Comparison of ENCODE assay signal across 1 cellular context in the genomic region with DNA sequence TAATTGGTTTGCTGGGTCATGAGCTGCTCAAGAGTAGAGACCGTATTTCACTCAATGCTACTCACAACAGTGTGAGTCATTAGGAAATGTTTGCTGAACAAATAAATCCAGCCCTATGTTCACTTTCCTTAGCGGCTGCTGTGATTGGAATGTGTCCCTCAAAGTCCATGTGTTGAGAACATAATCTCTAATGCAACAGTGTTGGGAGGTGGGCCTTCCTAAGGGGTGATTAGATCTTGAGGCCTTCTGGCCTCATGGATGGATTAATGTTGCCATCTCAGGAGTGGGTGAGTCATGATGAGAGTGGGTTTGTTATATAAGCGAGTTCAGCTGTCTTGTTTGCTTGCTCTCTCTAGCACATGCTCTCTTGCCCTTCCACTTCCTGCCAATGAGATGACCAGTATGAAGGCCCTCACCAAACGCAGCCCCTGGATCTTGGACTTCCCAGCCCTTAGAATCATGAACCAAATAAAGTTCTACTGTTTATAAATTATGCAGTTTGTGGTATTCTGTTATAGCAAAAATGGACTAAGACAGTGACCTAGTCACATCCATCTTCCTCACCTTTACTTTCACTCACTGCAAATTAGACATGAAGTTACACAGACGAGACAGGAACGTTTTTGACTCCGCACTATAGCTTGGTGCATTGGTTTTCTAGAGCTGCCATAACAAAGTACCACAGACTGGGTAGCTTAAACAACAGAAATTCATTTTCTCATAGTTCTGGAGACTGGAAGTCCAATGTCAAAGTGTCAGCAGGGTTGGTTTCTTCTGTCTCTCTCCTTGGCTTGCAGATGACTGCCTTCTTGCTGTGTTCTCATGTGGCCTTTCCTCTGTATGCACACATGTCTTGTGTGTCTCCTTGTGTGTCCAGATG.
TF ChIP-seq lines count a peak whose summit lies in the region.

No MANE protein-coding gene starts in this region.

TF ChIP-seq in HepG2, 621 proteins besides CTCF, POLR2A, EP300 and RAD21 (continued from another document and continues in another):
- TF ChIP-seq, protein P1, sequence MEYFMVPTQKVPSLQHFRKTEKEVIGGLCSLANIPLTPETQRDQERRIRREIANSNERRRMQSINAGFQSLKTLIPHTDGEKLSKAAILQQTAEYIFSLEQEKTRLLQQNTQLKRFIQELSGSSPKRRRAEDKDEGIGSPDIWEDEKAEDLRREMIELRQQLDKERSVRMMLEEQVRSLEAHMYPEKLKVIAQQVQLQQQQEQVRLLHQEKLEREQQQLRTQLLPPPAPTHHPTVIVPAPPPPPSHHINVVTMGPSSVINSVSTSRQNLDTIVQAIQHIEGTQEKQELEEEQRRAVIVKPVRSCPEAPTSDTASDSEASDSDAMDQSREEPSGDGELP (IDR thresholded peaks at IDR 0.05; ENCODE audit: borderline replicate concordance, low read depth): peak; percentile 86
- TF ChIP-seq NFIB (CRISPR knock-in tag; IDR thresholded peaks at IDR 0.05; ENCODE audit: borderline replicate concordance) (no peak), HNRNPUL1 (IDR thresholded peaks at IDR 0.05; ENCODE audit: low read depth, low read length) (no peak), ZNF75D (CRISPR knock-in tag; IDR thresholded peaks at IDR 0.05; ENCODE audit: borderline replicate concordance) (no peak), ZNF589 (CRISPR knock-in tag; conservative IDR thresholded peaks at IDR 0.05) (peak; percentile 61; the same call in 1 of the 2 replicates), TAF15 (IDR thresholded peaks at IDR 0.05; ENCODE audit: low read depth, low read length, poor library complexity, severe bottlenecking) (no peak), NFYB (CRISPR knock-in tag; IDR thresholded peaks at IDR 0.05) (0 out of 2 replicates have a peak, but pooled peaks have one; percentile 12), POLR2AphosphoS2 (IDR thresholded peaks at IDR 0.05; ENCODE audit: low read depth, low read length) (no peak), STAG1 (CRISPR knock-in tag; IDR thresholded peaks at IDR 0.05) (peak; percentile 26), ZNF33A (CRISPR knock-in tag; IDR thresholded peaks at IDR 0.05; ENCODE audit: borderline replicate concordance) (no peak), DNMT1 (CRISPR knock-in tag; IDR thresholded peaks at IDR 0.05) (no peak), GABPB1 (CRISPR knock-in tag; IDR thresholded peaks at IDR 0.05) (peak; percentile 78), HOXD1 (CRISPR knock-in tag; IDR thresholded peaks at IDR 0.05) (peak; percentile 71; the same call in 1 of the 2 replicates), GATAD2A (CRISPR knock-in tag; IDR thresholded peaks at IDR 0.05) (peak; percentile 98), SMAD9 (CRISPR knock-in tag; IDR thresholded peaks at IDR 0.05) (no peak), ZNF619 (CRISPR knock-in tag; IDR thresholded peaks at IDR 0.05) (peak; percentile 57; the same call in 1 of the 2 replicates), SMC3 (IDR thresholded peaks at IDR 0.05; ENCODE audit: low read length) (no peak; the same call in 1 of the 2 replicates), SALL1 (CRISPR knock-in tag; IDR thresholded peaks at IDR 0.05) (peak; percentile 98), TP53 (CRISPR knock-in tag; conservative IDR thresholded peaks at IDR 0.05) (0 out of 2 replicates have a peak, but pooled peaks have one; percentile 44), CC2D1A (CRISPR knock-in tag; IDR thresholded peaks at IDR 0.05) (no peak), NAIF1 (CRISPR knock-in tag; IDR thresholded peaks at IDR 0.05; ENCODE audit: borderline replicate concordance) (no peak), CCAR2 (optimal IDR thresholded peaks at IDR 0.05; ENCODE audit: low read depth, low read length) (no peak), KDM5B (CRISPR knock-in tag; IDR thresholded peaks at IDR 0.05; ENCODE audit: borderline replicate concordance) (no peak), ZNF773 (CRISPR knock-in tag; IDR thresholded peaks at IDR 0.05; ENCODE audit: borderline replicate concordance) (no peak), SRSF4 (IDR thresholded peaks at IDR 0.05; ENCODE audit: low read depth, low read length, poor library complexity, severe bottlenecking) (no peak), STAT5B (CRISPR knock-in tag; IDR thresholded peaks at IDR 0.05) (0 out of 2 replicates have a peak, but pooled peaks have one; percentile 12), ZKSCAN5 (CRISPR knock-in tag; IDR thresholded peaks at IDR 0.05) (no peak), ZBTB7B (CRISPR knock-in tag; IDR thresholded peaks at IDR 0.05) (peak; percentile 94), SP2 (CRISPR knock-in tag; IDR thresholded peaks at IDR 0.05) (no peak), ZFX (CRISPR knock-in tag; IDR thresholded peaks at IDR 0.05; ENCODE audit: low read depth) (peak; percentile 84), SAP130 (CRISPR knock-in tag; IDR thresholded peaks at IDR 0.05; ENCODE audit: low read depth) (peak; percentile 96), SP5 (CRISPR knock-in tag; IDR thresholded peaks at IDR 0.05; ENCODE audit: borderline replicate concordance, low read depth) (peak; percentile 95), THYN1 (CRISPR knock-in tag; IDR thresholded peaks at IDR 0.05; ENCODE audit: borderline replicate concordance, low read depth) (no peak), HMG20A (CRISPR knock-in tag; IDR thresholded peaks at IDR 0.05; ENCODE audit: borderline replicate concordance) (peak; percentile 100), ZFP36 (IDR thresholded peaks at IDR 0.05; ENCODE audit: borderline replicate concordance, low read depth, low read length, partially characterized antibody) (no peak), ZNF343 (CRISPR knock-in tag; IDR thresholded peaks at IDR 0.05) (no peak), ZNF557 (CRISPR knock-in tag; IDR thresholded peaks at IDR 0.05) (no peak; the same call in none of the 2 replicates), JUND (CRISPR knock-in tag; IDR thresholded peaks at IDR 0.05) (peak; percentile 97), NFKB2 (CRISPR knock-in tag; IDR thresholded peaks at IDR 0.05; ENCODE audit: borderline replicate concordance) (no peak)
- TF ChIP-seq, protein P2, sequence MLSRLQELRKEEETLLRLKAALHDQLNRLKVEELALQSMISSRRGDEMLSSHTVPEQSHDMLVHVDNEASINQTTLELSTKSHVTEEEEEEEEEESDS (CRISPR knock-in tag; IDR thresholded peaks at IDR 0.05; ENCODE audit: borderline replicate concordance): no peak
- TF ChIP-seq, protein P3, sequence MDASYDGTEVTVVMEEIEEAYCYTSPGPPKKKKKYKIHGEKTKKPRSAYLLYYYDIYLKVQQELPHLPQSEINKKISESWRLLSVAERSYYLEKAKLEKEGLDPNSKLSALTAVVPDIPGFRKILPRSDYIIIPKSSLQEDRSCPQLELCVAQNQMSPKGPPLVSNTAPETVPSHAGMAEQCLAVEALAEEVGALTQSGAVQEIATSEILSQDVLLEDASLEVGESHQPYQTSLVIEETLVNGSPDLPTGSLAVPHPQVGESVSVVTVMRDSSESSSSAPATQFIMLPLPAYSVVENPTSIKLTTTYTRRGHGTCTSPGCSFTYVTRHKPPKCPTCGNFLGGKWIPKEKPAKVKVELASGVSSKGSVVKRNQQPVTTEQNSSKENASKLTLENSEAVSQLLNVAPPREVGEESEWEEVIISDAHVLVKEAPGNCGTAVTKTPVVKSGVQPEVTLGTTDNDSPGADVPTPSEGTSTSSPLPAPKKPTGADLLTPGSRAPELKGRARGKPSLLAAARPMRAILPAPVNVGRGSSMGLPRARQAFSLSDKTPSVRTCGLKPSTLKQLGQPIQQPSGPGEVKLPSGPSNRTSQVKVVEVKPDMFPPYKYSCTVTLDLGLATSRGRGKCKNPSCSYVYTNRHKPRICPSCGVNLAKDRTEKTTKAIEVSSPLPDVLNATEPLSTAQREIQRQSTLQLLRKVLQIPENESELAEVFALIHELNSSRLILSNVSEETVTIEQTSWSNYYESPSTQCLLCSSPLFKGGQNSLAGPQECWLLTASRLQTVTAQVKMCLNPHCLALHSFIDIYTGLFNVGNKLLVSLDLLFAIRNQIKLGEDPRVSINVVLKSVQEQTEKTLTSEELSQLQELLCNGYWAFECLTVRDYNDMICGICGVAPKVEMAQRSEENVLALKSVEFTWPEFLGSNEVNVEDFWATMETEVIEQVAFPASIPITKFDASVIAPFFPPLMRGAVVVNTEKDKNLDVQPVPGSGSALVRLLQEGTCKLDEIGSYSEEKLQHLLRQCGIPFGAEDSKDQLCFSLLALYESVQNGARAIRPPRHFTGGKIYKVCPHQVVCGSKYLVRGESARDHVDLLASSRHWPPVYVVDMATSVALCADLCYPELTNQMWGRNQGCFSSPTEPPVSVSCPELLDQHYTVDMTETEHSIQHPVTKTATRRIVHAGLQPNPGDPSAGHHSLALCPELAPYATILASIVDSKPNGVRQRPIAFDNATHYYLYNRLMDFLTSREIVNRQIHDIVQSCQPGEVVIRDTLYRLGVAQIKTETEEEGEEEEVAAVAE (CRISPR knock-in tag; IDR thresholded peaks at IDR 0.05; ENCODE audit: borderline replicate concordance): peak; percentile 90; the same call in 1 of the 2 replicates
- TF ChIP-seq, protein P4, sequence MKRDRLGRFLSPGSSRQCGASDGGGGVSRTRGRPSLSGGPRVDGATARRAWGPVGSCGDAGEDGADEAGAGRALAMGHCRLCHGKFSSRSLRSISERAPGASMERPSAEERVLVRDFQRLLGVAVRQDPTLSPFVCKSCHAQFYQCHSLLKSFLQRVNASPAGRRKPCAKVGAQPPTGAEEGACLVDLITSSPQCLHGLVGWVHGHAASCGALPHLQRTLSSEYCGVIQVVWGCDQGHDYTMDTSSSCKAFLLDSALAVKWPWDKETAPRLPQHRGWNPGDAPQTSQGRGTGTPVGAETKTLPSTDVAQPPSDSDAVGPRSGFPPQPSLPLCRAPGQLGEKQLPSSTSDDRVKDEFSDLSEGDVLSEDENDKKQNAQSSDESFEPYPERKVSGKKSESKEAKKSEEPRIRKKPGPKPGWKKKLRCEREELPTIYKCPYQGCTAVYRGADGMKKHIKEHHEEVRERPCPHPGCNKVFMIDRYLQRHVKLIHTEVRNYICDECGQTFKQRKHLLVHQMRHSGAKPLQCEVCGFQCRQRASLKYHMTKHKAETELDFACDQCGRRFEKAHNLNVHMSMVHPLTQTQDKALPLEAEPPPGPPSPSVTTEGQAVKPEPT (CRISPR knock-in tag; IDR thresholded peaks at IDR 0.05; ENCODE audit: low read depth): peak; percentile 63
- TF ChIP-seq, protein P5, sequence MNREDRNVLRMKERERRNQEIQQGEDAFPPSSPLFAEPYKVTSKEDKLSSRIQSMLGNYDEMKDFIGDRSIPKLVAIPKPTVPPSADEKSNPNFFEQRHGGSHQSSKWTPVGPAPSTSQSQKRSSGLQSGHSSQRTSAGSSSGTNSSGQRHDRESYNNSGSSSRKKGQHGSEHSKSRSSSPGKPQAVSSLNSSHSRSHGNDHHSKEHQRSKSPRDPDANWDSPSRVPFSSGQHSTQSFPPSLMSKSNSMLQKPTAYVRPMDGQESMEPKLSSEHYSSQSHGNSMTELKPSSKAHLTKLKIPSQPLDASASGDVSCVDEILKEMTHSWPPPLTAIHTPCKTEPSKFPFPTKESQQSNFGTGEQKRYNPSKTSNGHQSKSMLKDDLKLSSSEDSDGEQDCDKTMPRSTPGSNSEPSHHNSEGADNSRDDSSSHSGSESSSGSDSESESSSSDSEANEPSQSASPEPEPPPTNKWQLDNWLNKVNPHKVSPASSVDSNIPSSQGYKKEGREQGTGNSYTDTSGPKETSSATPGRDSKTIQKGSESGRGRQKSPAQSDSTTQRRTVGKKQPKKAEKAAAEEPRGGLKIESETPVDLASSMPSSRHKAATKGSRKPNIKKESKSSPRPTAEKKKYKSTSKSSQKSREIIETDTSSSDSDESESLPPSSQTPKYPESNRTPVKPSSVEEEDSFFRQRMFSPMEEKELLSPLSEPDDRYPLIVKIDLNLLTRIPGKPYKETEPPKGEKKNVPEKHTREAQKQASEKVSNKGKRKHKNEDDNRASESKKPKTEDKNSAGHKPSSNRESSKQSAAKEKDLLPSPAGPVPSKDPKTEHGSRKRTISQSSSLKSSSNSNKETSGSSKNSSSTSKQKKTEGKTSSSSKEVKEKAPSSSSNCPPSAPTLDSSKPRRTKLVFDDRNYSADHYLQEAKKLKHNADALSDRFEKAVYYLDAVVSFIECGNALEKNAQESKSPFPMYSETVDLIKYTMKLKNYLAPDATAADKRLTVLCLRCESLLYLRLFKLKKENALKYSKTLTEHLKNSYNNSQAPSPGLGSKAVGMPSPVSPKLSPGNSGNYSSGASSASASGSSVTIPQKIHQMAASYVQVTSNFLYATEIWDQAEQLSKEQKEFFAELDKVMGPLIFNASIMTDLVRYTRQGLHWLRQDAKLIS (CRISPR knock-in tag; IDR thresholded peaks at IDR 0.05): peak; percentile 19; the same call in 1 of the 2 replicates
- TF ChIP-seq, protein P6, sequence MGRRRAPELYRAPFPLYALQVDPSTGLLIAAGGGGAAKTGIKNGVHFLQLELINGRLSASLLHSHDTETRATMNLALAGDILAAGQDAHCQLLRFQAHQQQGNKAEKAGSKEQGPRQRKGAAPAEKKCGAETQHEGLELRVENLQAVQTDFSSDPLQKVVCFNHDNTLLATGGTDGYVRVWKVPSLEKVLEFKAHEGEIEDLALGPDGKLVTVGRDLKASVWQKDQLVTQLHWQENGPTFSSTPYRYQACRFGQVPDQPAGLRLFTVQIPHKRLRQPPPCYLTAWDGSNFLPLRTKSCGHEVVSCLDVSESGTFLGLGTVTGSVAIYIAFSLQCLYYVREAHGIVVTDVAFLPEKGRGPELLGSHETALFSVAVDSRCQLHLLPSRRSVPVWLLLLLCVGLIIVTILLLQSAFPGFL (CRISPR knock-in tag; IDR thresholded peaks at IDR 0.05): no peak
- TF ChIP-seq, protein P7, sequence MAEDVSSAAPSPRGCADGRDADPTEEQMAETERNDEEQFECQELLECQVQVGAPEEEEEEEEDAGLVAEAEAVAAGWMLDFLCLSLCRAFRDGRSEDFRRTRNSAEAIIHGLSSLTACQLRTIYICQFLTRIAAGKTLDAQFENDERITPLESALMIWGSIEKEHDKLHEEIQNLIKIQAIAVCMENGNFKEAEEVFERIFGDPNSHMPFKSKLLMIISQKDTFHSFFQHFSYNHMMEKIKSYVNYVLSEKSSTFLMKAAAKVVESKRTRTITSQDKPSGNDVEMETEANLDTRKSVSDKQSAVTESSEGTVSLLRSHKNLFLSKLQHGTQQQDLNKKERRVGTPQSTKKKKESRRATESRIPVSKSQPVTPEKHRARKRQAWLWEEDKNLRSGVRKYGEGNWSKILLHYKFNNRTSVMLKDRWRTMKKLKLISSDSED (CRISPR knock-in tag; IDR thresholded peaks at IDR 0.05): no peak
- TF ChIP-seq, protein P8, sequence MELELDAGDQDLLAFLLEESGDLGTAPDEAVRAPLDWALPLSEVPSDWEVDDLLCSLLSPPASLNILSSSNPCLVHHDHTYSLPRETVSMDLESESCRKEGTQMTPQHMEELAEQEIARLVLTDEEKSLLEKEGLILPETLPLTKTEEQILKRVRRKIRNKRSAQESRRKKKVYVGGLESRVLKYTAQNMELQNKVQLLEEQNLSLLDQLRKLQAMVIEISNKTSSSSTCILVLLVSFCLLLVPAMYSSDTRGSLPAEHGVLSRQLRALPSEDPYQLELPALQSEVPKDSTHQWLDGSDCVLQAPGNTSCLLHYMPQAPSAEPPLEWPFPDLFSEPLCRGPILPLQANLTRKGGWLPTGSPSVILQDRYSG (CRISPR knock-in tag; IDR thresholded peaks at IDR 0.05): no peak
